Comparison of ENCODE assay signal across 30 cellular contexts in genomic region chr7:30403477-30403876, GRCh38.
DNase-seq lines count a peak whose midpoint lies in the region; ATAC-seq and TF ChIP-seq lines count a peak whose summit lies in the region.
"Had no signal": no experiment of that assay in that cellular context is flagged by ENCODE, and none has a peak within 500 bp of the region (broad histone marks: within the 10 kb centered on the region; RNA-seq: fewer than 3 reads in every experiment).

No MANE protein-coding gene starts in this region.

- H3K27me3 ChIP-seq in RWPE2 (ENCODE audit: insufficient read depth, poor library complexity, severe bottlenecking), result no peaks in the 10 kb centered on the region
- H3K27me3 ChIP-seq: left lung, neural progenitor cell, pancreas, suprapubic skin had no signal

- DNase-seq in DMS53 (lab: John Stamatoyannopoulos, UW) (peak; percentile 54), DMS53 treated with DMSO at 0.1 percent for 48 hours (lab: John Stamatoyannopoulos, UW; ENCODE audit: unreplicated experiment) (no peak), RWPE2 (ENCODE audit: low spot score) (peak; percentile 88), renal cortical epithelial cell (ENCODE audit: low read depth) (peak; percentile 17), DMS153 (lab: John Stamatoyannopoulos, UW) (no peak)
- DNase-seq: activated CD8-positive, alpha-beta memory T cell treated with anti-CD3 and anti-CD28 coated beads, Interleukin-2, amount 50 U/mL, for 48 hours; activated CD8-positive, alpha-beta T cell treated with anti-CD3 and anti-CD28 coated beads for 36 hours; activated naive CD4-positive, alpha-beta T cell treated with anti-CD3 and anti-CD28 coated beads for 36 hours; C1 segment of cervical spinal cord; Caco-2; cerebellar nuclear complex; H9; hippocampal formation; left lung; mesendoderm; NCI-H1048; NCI-H2171; NCI-H510A treated with DMSO at 0.1 percent for 48 hours; pancreas; PC-9; SHP77 treated with DMSO at 0.1 percent for 48 hours; small intestine; stimulated activated naive CD4-positive, alpha-beta T cell; SW 1271 had no signal

- peak overlapping the region; percentile 22 for H3K27ac ChIP-seq in RWPE2 (ENCODE audit: poor library complexity, severe bottlenecking)
- H3K27ac ChIP-seq: 22Rv1, left lung, neural progenitor cell, pancreas, PC-9, suprapubic skin had no signal

- no peaks in the 10 kb centered on the region for H3K9me3 ChIP-seq in RWPE2 (ENCODE audit: severe bottlenecking)
- H3K9me3 ChIP-seq: Caco-2, left lung, pancreas, suprapubic skin had no signal

- H3K4me3 ChIP-seq in RWPE2 (ENCODE audit: severe bottlenecking), result no peak overlapping the region
- H3K4me3 ChIP-seq: left lung, neural progenitor cell, pancreas, PC-9, suprapubic skin had no signal

- ATAC-seq in RWPE2 (ENCODE audit: low read depth) (peak; percentile 81), esophagus mucosa (peak; percentile 82), GM19397 (IDR thresholded peaks at IDR 0.05; ENCODE audit: unreplicated experiment) (no peak), GM19035 (IDR thresholded peaks at IDR 0.05; ENCODE audit: unreplicated experiment) (no peak)
- ATAC-seq: activated CD8-positive, alpha-beta T cell treated with anti-CD3 and anti-CD28 coated beads for 36 hours; left lung; pancreas had no signal

- 0 out of 2 replicates have a peak, but pooled peaks cover 3% of the 10 kb centered on the region for H3K36me3 ChIP-seq in RWPE2 (ENCODE audit: low read depth)
- H3K36me3 ChIP-seq: neural progenitor cell, pancreas had no signal

- no peak for TF ChIP-seq CTCF in RWPE2 (IDR thresholded peaks at IDR 0.05; ENCODE audit: poor library complexity, severe bottlenecking)

- peaks cover 30% of the 10 kb centered on the region for H3K4me1 ChIP-seq in RWPE2 (ENCODE audit: insufficient read depth, poor library complexity, severe bottlenecking)
- H3K4me1 ChIP-seq: Caco-2, left lung, neural progenitor cell, pancreas had no signal

Comparison
In these comparisons a context has a peak if more than half of its experiments do, and no peak if none do; other contexts are left out.
1. DNase-seq: peak in DMS53 (single experiment), RWPE2 (single experiment) and renal cortical epithelial cell (single experiment); none in DMS53 treated with DMSO at 0.1 percent for 48 hours (single experiment) and DMS153 (single experiment).
2. ATAC-seq: peak in RWPE2 (single experiment) and esophagus mucosa (single experiment); none in GM19397 (single experiment) and GM19035 (single experiment).